Comparison of ENCODE assay signal across 13 cellular contexts in the genomic region with DNA sequence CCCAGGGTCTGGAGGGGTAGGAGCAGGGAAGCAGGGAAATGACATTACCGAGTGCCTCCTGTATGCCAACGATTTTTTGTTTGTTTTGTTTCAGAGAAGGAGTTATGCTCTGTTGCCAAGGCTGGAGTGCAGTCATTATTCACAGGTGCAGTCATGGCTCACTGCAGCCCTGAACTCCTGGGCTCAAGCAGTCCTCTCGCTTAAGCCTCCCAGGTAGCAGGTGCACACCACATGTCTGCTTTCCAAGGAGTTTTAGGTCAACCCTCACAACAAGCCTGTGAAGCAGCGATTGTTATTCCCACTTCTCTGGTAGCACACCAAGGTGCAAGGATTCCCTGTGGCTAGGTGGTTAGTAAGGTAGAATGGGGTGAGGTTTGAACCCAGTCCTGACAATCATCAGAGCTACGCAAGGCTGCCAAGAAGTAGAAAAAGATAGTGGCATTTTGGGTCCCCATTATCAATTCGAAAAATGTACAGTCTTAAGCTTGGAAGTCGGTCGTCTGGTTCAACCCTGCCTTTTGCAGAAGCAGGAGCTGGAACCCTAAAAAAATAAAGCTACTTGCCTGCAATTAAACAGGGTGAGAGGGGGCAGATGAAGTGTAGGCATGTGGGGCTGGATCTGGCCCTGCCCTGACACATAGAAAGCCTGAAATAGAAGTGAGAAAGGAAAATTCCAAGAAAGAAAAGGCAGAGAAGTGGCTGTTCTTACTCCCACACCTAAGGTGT. TPM values are rescaled to one million over a fixed set of nuclear protein-coding genes. Genes with fewer than 3 reads are reported as not detected.
A peak's percentile ranks its signal among the peaks of the same experiment; 100 is the strongest.
DNase-seq lines count a peak whose midpoint lies in the region; ATAC-seq, FAIRE-seq and TF ChIP-seq lines count a peak whose summit lies in the region.
"Had no signal": no experiment of that assay in that cellular context is flagged by ENCODE, and none has a peak within 500 bp of the region (broad histone marks: within the 10 kb centered on the region; RNA-seq: fewer than 3 reads in every experiment).

No MANE protein-coding gene starts in this region.

- FAIRE-seq in GM12878 (lab: Jason Lieb, UNC): no peak
- FAIRE-seq: bronchial epithelial cell, endothelial cell of umbilical vein, TTC549 had no signal

- no peak overlapping the region for H2AFZ ChIP-seq in GM12878 (ENCODE audit: control insufficient read depth, low read depth, low read length)

- no TSS peak for BruUV-seq in GM12878 (replicated peaks; lab: Mats Ljungman, UMichigan)

- H3K79me2 ChIP-seq in GM12878 (ENCODE audit: control insufficient read depth, insufficient read depth, low read length): no peaks in the 10 kb centered on the region

- H3K27ac Mint-ChIP-seq in activated CD4-positive, alpha-beta T cell treated with anti-CD3 and anti-CD28 coated beads, Interleukin-2, amount 10 ng/mL, durations not matched to agents 7 days and 5 days: peak overlapping the region; percentile 20

- H3K27me3 ChIP-seq in GM12878 (replicated peaks in 1 of 2; ENCODE audit: control insufficient read depth in 2 of 2, insufficient read depth in 2 of 2, low read length in 1 of 2): no peaks in the 10 kb centered on the region

- CTCF ChIA-PET in activated CD4-positive, alpha-beta T cell treated with anti-CD3 and anti-CD28 coated beads, Interleukin-2, amount 10 ng/mL, durations not matched to agents 7 days and 5 days (lab: Charles Lee): interaction anchor here (1.2 to 1.4 kb wide), 2 partner anchors 12 to 47 kb away, joined by 3 to 4 read pairs; no protein-coding TSS in a partner anchor
- CTCF ChIA-PET in GM12878 (lab: Yijun Ruan, JAX): interaction anchor here (0.9 to 2.5 kb wide), 2 partner anchors 20 to 21 kb away, joined by 4 to 5 read pairs; no protein-coding TSS in a partner anchor

- H3K9me3 ChIP-seq in GM12878 (replicated peaks; ENCODE audit: control insufficient read depth, insufficient read depth, low read length): no peaks in the 10 kb centered on the region
- H3K9me3 ChIP-seq: lower lobe of right lung had no signal

- no peak for DNase-seq in activated CD4-positive, alpha-beta T cell treated with anti-CD3 and anti-CD28 coated beads, Interleukin-2, amount 10 ng/mL, durations not matched to agents 7 days and 5 days
- DNase-seq in activated CD4-positive, alpha-beta T cell treated with anti-CD3 and anti-CD28 coated beads, Interleukin-2, amount 50 U/mL, for 4 hours: no peak
- DNase-seq in NCI-H510A treated with DMSO at 0.1 percent for 48 hours (lab: John Stamatoyannopoulos, UW) (peak; percentile 90), GM12878 (ENCODE audit: low read depth, low spot score) (no peak), GM03348 (ENCODE audit: low spot score) (no peak)
- DNase-seq in stimulated activated CD8-positive, alpha-beta memory T cell treated with anti-CD3 and anti-CD28 coated beads, Interleukin-4, amount 100 ng/mL, for 48 hours: peak; percentile 31
- DNase-seq: lower lobe of right lung, occipital lobe had no signal

- TF ChIP-seq RAD21 in GM12878 (IDR thresholded peaks at IDR 0.05; ENCODE audit: insufficient read depth, low read depth, low read length): no peak

- H3K4me1 Mint-ChIP-seq in activated CD4-positive, alpha-beta T cell treated with anti-CD3 and anti-CD28 coated beads, Interleukin-2, amount 10 ng/mL, durations not matched to agents 7 days and 5 days: peaks cover 64% of the 10 kb centered on the region

- in situ Hi-C loops in GM12878 (cut with MboI): no loop called here

- SMC1A ChIA-PET in GM12878 (lab: Charles Lee; ENCODE audit: uncharacterized antibody, unreplicated experiment): interaction anchor here (1.6 kb wide), 1 partner anchor 19 kb away, joined by 4 read pairs; no protein-coding TSS in a partner anchor

- POLR2A ChIA-PET in activated CD4-positive, alpha-beta T cell treated with anti-CD3 and anti-CD28 coated beads, Interleukin-2, amount 10 ng/mL, durations not matched to agents 7 days and 5 days (lab: Charles Lee): no interaction called here
- POLR2A ChIA-PET in GM12878 (lab: Charles Lee): no interaction called here

- H3K27me3 Mint-ChIP-seq in activated CD4-positive, alpha-beta T cell treated with anti-CD3 and anti-CD28 coated beads, Interleukin-2, amount 10 ng/mL, durations not matched to agents 7 days and 5 days: no peaks in the 10 kb centered on the region

- peaks cover 33% of the 10 kb centered on the region for H3K36me3 Mint-ChIP-seq in activated CD4-positive, alpha-beta T cell treated with anti-CD3 and anti-CD28 coated beads, Interleukin-2, amount 10 ng/mL, durations not matched to agents 7 days and 5 days (ENCODE audit: low read depth)

- no peaks in the 10 kb centered on the region; a peak in 1 of 4 replicates for H3K36me3 ChIP-seq in GM12878 (ENCODE audit: control insufficient read depth in 2 of 2, insufficient read depth in 2 of 2, low read length in 1 of 2)

- intact Hi-C loops in GM12878 (cut with micrococcal nuclease; ENCODE audit: unreplicated experiment): loop anchor here (10.0 kb wide), 1 partner anchor 1815 kb away; a partner anchor contains a TSS

- TF ChIP-seq POLR2A in GM12878 (IDR thresholded peaks at IDR 0.05; ENCODE audit: low read depth, low read length): no peak

- RAD21 ChIA-PET in GM12878 (lab: Charles Lee; ENCODE audit: unreplicated experiment): interaction anchor here (1.6 kb wide), 1 partner anchor 20 kb away, joined by 4 read pairs; no protein-coding TSS in a partner anchor

- peaks cover 4% of the 10 kb centered on the region for H3K9me3 Mint-ChIP-seq in activated CD4-positive, alpha-beta T cell treated with anti-CD3 and anti-CD28 coated beads, Interleukin-2, amount 10 ng/mL, durations not matched to agents 7 days and 5 days

- ATAC-seq in GM12878 (no peak), GM21515 (IDR thresholded peaks at IDR 0.05; ENCODE audit: unreplicated experiment) (no peak), HG03159 (IDR thresholded peaks at IDR 0.05; ENCODE audit: unreplicated experiment) (no peak)
- ATAC-seq: lower lobe of right lung had no signal

- no peak overlapping the region for H3K27ac ChIP-seq in GM12878 (ENCODE audit: control insufficient read depth, insufficient read depth)
- H3K27ac ChIP-seq: lower lobe of right lung had no signal

- 56% methylated on average over 8 of the region's 8 CpGs for WGBS in GM12878 (ENCODE audit: insufficient coverage, insufficient replicate concordance, low lambda C conversion rate, missing lambda C conversion rate)

- peaks cover 36% of the 10 kb centered on the region for H3K4me1 ChIP-seq in GM12878 (ENCODE audit: control insufficient read depth, insufficient read depth, low read length)

- no peak overlapping the region for H3K4me3 Mint-ChIP-seq in activated CD4-positive, alpha-beta T cell treated with anti-CD3 and anti-CD28 coated beads, Interleukin-2, amount 10 ng/mL, durations not matched to agents 7 days and 5 days

- no peak overlapping the region for H3K4me2 ChIP-seq in GM12878 (ENCODE audit: control insufficient read depth, insufficient read depth)

- H3K9ac ChIP-seq in GM12878 (ENCODE audit: control insufficient read depth, insufficient read depth, low read length): no peak overlapping the region

- H4K20me1 ChIP-seq in GM12878 (ENCODE audit: control insufficient read depth, insufficient read depth): no peaks in the 10 kb centered on the region

- no peak overlapping the region for H3K4me3 ChIP-seq in GM12878
- H3K4me3 ChIP-seq: lower lobe of right lung had no signal

- TF ChIP-seq CTCF in GM12878 (IDR thresholded peaks at IDR 0.05 in 2 of 3, conservative IDR thresholded peaks at IDR 0.05 in 1 of 3; ENCODE audit: control insufficient read depth in 2 of 3, extremely low read depth in 1 of 3, insufficient read depth in 1 of 3, low read depth in 3 of 3, low read length in 3 of 3): no peak

- no peak for TF ChIP-seq EP300 in GM12878 (IDR thresholded peaks at IDR 0.05; ENCODE audit: borderline replicate concordance in 1 of 2, control insufficient read depth in 1 of 2, low read depth in 2 of 2, low read length in 2 of 2)

RNA-seq across cellular contexts. Expression of a gene that starts 9.1 kb away (rescaled TPM):
- total RNA-seq in activated CD4-positive, alpha-beta T cell treated with anti-CD3 and anti-CD28 coated beads, Interleukin-2, amount 10 ng/mL, durations not matched to agents 7 days and 5 days: 1 to 10 TPM; 2.5 to 3.2 TPM
- 4.5 and 7.8 TPM in 2 replicates for total RNA-seq in GM12878 (2013; cell fraction: nucleolus; rRNA removed)
- total RNA-seq in GM12878 (2014; rRNA removed) (0.71 and 1.4 TPM in 2 replicates), GM12878 (2014; rRNA removed; fragmentation: Illumina TruSeq; extraction: Trizol) (0.88 and 0.94 TPM in 2 replicates), GM12878 (2021) (1.1 and 1.6 TPM in 2 replicates)
- 0.58 TPM for polyA plus RNA-seq in GM12878 (2011; ENCODE audit: low read depth)
- polyA plus RNA-seq in GM12878 (2011; rRNA removed) (0.53 and 1.2 TPM in 2 replicates), GM12878 (2014; fragmentation: Illumina TruSeq; extraction: Trizol) (0.14 and 0.94 TPM in 2 replicates), GM12878 (2014; fragmentation: Nextera tagmentation; extraction: Ambion mirVana) (under 1 TPM; 0.02 to 0.19 TPM), GM12878 (2014; rRNA removed) (1.5 and 1.9 TPM in 2 replicates), GM12878 (2016; fragmentation: Nextera tagmentation; extraction: Ambion mirVana) (under 1 TPM; 0.23 to 0.58 TPM)
- polyA plus RNA-seq in GM12878 (2011; cell fraction: cytosol; rRNA removed): 0.58 and 0.89 TPM in 2 replicates
- polyA plus RNA-seq in GM12878 (2011; cell fraction: nucleus; rRNA removed): 4.3 and 7.3 TPM in 2 replicates
- polyA plus RNA-seq in GM12878 (2012): 0.66 and 0.85 TPM in 2 replicates
- 0.66 and 2.3 TPM in 2 replicates for polyA minus RNA-seq in GM12878 (2011; rRNA and poly(A)+ RNA removed)
- polyA minus RNA-seq in GM12878 (2011; cell fraction: cytosol; rRNA and poly(A)+ RNA removed): 1.7 TPM in 1 of 2 replicates, not detected in the other
- polyA minus RNA-seq in GM12878 (2011; cell fraction: nucleus; rRNA and poly(A)+ RNA removed): 3.0 and 5.2 TPM in 2 replicates

RNA-seq across cellular contexts. Expression of a gene that starts 17.1 kb away (rescaled TPM):
- total RNA-seq in activated CD4-positive, alpha-beta T cell treated with anti-CD3 and anti-CD28 coated beads, Interleukin-2, amount 10 ng/mL, durations not matched to agents 7 days and 5 days: 100 to 1,000 TPM; 326 to 344 TPM
- 59.6 and 64.1 TPM in 2 replicates for total RNA-seq in GM12878 (2013; cell fraction: nucleolus; rRNA removed)
- total RNA-seq in GM12878 (2014; rRNA removed) (31.1 and 34.0 TPM in 2 replicates), GM12878 (2014; rRNA removed; fragmentation: Illumina TruSeq; extraction: Trizol) (32.9 and 36.0 TPM in 2 replicates), GM12878 (2021) (224 and 237 TPM in 2 replicates)
- polyA plus RNA-seq in GM12878 (2011; ENCODE audit: low read depth): 127 TPM
- polyA plus RNA-seq in GM12878 (2011; rRNA removed) (27.6 and 52.2 TPM in 2 replicates), GM12878 (2014; fragmentation: Illumina TruSeq; extraction: Trizol) (122 and 187 TPM in 2 replicates), GM12878 (2014; fragmentation: Nextera tagmentation; extraction: Ambion mirVana) (100 to 1,000 TPM; 122 to 134 TPM), GM12878 (2014; rRNA removed) (158 and 175 TPM in 2 replicates), GM12878 (2016; fragmentation: Nextera tagmentation; extraction: Ambion mirVana) (100 to 1,000 TPM; 228 to 248 TPM)
- 146 and 147 TPM in 2 replicates for polyA plus RNA-seq in GM12878 (2011; cell fraction: cytosol; rRNA removed)
- 71.7 and 83.1 TPM in 2 replicates for polyA plus RNA-seq in GM12878 (2011; cell fraction: nucleus; rRNA removed)
- 196 and 231 TPM in 2 replicates for polyA plus RNA-seq in GM12878 (2012)
- polyA minus RNA-seq in GM12878 (2011; rRNA and poly(A)+ RNA removed): 116 and 196 TPM in 2 replicates
- polyA minus RNA-seq in GM12878 (2011; cell fraction: cytosol; rRNA and poly(A)+ RNA removed): 109 TPM in 2 replicates
- 77.9 and 115 TPM in 2 replicates for polyA minus RNA-seq in GM12878 (2011; cell fraction: nucleus; rRNA and poly(A)+ RNA removed)

RNA-seq across cellular contexts. Expression of a gene that starts 48.9 kb away (rescaled TPM):
- total RNA-seq in activated CD4-positive, alpha-beta T cell treated with anti-CD3 and anti-CD28 coated beads, Interleukin-2, amount 10 ng/mL, durations not matched to agents 7 days and 5 days: under 1 TPM; 0.15 to 0.31 TPM
- 0.56 and 0.61 TPM in 2 replicates for total RNA-seq in GM12878 (2013; cell fraction: nucleolus; rRNA removed)
- not detected in 2 replicates for total RNA-seq in GM12878 (2014; rRNA removed)
- not detected in 2 replicates for total RNA-seq in GM12878 (2014; rRNA removed; fragmentation: Illumina TruSeq; extraction: Trizol)
- total RNA-seq in GM12878 (2021): not detected in 2 replicates
- polyA plus RNA-seq in GM12878 (2011; ENCODE audit: low read depth): not detected
- polyA plus RNA-seq in GM12878 (2011; rRNA removed): 0.76 and 0.86 TPM in 2 replicates
- 0.33 and 0.34 TPM in 2 replicates for polyA plus RNA-seq in GM12878 (2011; cell fraction: cytosol; rRNA removed)
- 1.1 and 1.3 TPM in 2 replicates for polyA plus RNA-seq in GM12878 (2011; cell fraction: nucleus; rRNA removed)
- 0.14 and 0.26 TPM in 2 replicates for polyA plus RNA-seq in GM12878 (2012)
- 0.07 TPM in 1 of 2 replicates, not detected in the other for polyA plus RNA-seq in GM12878 (2014; fragmentation: Illumina TruSeq; extraction: Trizol)
- not detected for polyA plus RNA-seq in GM12878 (2014; fragmentation: Nextera tagmentation; extraction: Ambion mirVana)
- polyA plus RNA-seq in GM12878 (2014; rRNA removed): 0.15 TPM in 1 of 2 replicates, not detected in the other
- polyA plus RNA-seq in GM12878 (2016; fragmentation: Nextera tagmentation; extraction: Ambion mirVana): not detected
- 0.21 TPM in 1 of 2 replicates, not detected in the other for polyA minus RNA-seq in GM12878 (2011; rRNA and poly(A)+ RNA removed)
- polyA minus RNA-seq in GM12878 (2011; cell fraction: cytosol; rRNA and poly(A)+ RNA removed): not detected in 2 replicates
- polyA minus RNA-seq in GM12878 (2011; cell fraction: nucleus; rRNA and poly(A)+ RNA removed): 0.60 TPM in 1 of 2 replicates, not detected in the other

Comparison
In these comparisons a context has a peak if more than half of its experiments do, and no peak if none do; other contexts are left out.
1. DNase-seq: peak in NCI-H510A treated with DMSO at 0.1 percent for 48 hours (single experiment) and stimulated activated CD8-positive, alpha-beta memory T cell treated with anti-CD3 and anti-CD28 coated beads, Interleukin-4, amount 100 ng/mL, for 48 hours (single experiment); none in activated CD4-positive, alpha-beta T cell treated with anti-CD3 and anti-CD28 coated beads, Interleukin-2, amount 10 ng/mL, durations not matched to agents 7 days and 5 days (single experiment), activated CD4-positive, alpha-beta T cell treated with anti-CD3 and anti-CD28 coated beads, Interleukin-2, amount 50 U/mL, for 4 hours (0 of 2), GM12878 (single experiment) and GM03348 (single experiment).